8 cellular contexts compared by ENCODE assay signal in the genomic region with DNA sequence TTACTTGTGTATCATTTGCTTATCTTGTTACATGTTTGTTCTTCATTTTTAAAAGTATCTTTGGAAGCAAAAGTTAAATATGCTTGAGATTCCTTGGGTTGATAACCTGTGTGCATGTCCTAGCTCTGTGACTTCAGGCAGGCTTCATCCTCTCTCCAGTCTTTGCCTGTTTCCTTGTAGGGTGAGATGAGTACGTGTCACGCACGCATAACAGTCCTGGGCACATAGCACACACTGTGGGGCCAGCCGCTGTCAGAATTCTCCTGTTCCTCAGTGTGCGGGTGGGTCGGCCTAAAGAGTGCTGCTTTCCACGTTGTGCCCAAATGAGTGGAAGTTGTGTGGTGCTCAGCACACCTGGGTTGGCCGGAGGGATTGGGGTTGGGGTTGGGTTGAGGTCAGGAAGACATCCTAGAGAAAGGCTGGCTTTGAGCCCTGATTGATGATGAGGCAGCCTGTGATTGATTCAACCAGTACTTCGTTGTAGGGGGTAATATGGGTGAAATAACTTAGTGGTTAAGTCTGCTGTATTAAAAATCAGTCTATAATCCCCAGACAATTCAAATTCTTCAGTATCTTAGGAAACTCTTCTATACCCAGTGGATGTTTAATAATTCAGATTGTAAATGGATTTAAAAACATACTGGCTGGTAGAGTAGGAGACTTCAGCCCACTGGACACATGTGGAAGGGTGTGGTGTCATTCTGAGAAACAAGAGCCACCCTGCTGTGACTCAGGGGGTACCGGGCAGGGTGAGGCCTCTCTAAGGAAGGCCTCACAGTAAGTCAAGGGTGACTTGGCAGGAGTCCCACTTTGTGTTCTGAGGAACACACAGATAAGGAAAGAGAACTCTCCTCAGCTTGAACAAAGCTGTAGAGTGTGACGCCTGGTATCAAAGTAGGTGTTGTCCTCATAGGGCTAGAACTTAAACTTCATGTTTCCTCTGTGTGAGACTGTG. TPM values are rescaled to one million over a fixed set of nuclear protein-coding genes. Genes with fewer than 3 reads are reported as not detected.
A peak's percentile ranks its signal among the peaks of the same experiment; 100 is the strongest.
DNase-seq lines count a peak whose midpoint lies in the region; ATAC-seq, FAIRE-seq and TF ChIP-seq lines count a peak whose summit lies in the region.

No MANE protein-coding gene starts in this region.

- ATAC-seq in memory B cell (ENCODE audit: low read depth) (no peak), thoracic aorta (ENCODE audit: insufficient number of reproducible peaks, low FRiP score, low read depth) (no peak)

- POLR2A ChIA-PET in OCI-LY7 (lab: Charles Lee): interaction anchor here (0.5 kb wide), 1 partner anchor 10 kb away, joined by 6 read pairs; no protein-coding TSS in a partner anchor

- H3K9me3 ChIP-seq in thoracic aorta (no peaks in the 10 kb centered on the region), OCI-LY7 (ENCODE audit: low read length) (no peaks in the 10 kb centered on the region)

- H3K36me3 Mint-ChIP-seq in memory B cell: peaks cover 28% of the 10 kb centered on the region

- H3K9me2 ChIP-seq in OCI-LY7 (ENCODE audit: insufficient read depth, low read length): no peaks in the 10 kb centered on the region

- no peaks in the 10 kb centered on the region for H3K27me3 Mint-ChIP-seq in memory B cell

- H3K27ac ChIP-seq in thoracic aorta (peak overlapping the region; percentile 38 to 48), OCI-LY7 (ENCODE audit: low read depth, low read length, poor library complexity, severe bottlenecking) (no peak overlapping the region)

- H3K4me1 ChIP-seq in thoracic aorta (ENCODE audit: control insufficient read depth in 1 of 2, low read depth in 2 of 2) (peaks cover 24 to 31% of the 10 kb centered on the region in 2 donors), OCI-LY7 (ENCODE audit: insufficient read depth, low read length, poor library complexity, severe bottlenecking) (no peaks in the 10 kb centered on the region)

- peaks cover 27% of the 10 kb centered on the region for H3K4me1 Mint-ChIP-seq in memory B cell

- H3K27me3 ChIP-seq in bronchial epithelial cell (ENCODE audit: control insufficient read depth, insufficient read depth, low read length) (no peaks in the 10 kb centered on the region), thoracic aorta (replicated peaks; ENCODE audit: insufficient read depth) (no peaks in the 10 kb centered on the region)

- H3K4me3 Mint-ChIP-seq in memory B cell: no peak overlapping the region

- no peak for FAIRE-seq in bronchial epithelial cell (lab: Jason Lieb, UNC)

- intact Hi-C loops in OCI-LY7 (cut with micrococcal nuclease; ENCODE audit: unreplicated experiment): no loop called here

- H3K4me2 ChIP-seq in OCI-LY7 (ENCODE audit: low read length): no peak overlapping the region

- TF ChIP-seq CTCF in bronchial epithelial cell (IDR thresholded peaks at IDR 0.05; ENCODE audit: insufficient read depth, low read length, severe bottlenecking) (no peak), thoracic aorta (IDR thresholded peaks at IDR 0.05) (no peak), OCI-LY7 (conservative IDR thresholded peaks at IDR 0.05; ENCODE audit: low read length) (no peak)

- no peaks in the 10 kb centered on the region for H3K9me3 Mint-ChIP-seq in memory B cell

- DNase-seq in activated CD8-positive, alpha-beta memory T cell treated with anti-CD3 and anti-CD28 coated beads, Interleukin-2, amount 50 U/mL, for 48 hours: peak; percentile 68
- no peak for DNase-seq in activated CD8-positive, alpha-beta memory T cell treated with anti-CD3 and anti-CD28 coated beads, Interleukin-2, amount 50 U/mL, for 4 hours
- DNase-seq in OCI-M2 (lab: John Stamatoyannopoulos, UW; ENCODE audit: unreplicated experiment) (peak; percentile 62), bronchial epithelial cell (ENCODE audit: low read depth) (peak; percentile 85), memory B cell (ENCODE audit: low spot score in 2 of 2) (no peak), thoracic aorta (ENCODE audit: low spot score) (peak; percentile 89), NCI-H446 (lab: John Stamatoyannopoulos, UW) (no peak), OCI-LY7 (ENCODE audit: low spot score) (no peak)

- no TSS peak for BruUV-seq in OCI-LY7 (replicated peaks; lab: Mats Ljungman, UMichigan)

- no peak overlapping the region for H2AFZ ChIP-seq in OCI-LY7 (ENCODE audit: low read length)

- CTCF ChIA-PET in OCI-LY7 (lab: Charles Lee; ENCODE audit: unreplicated experiment): interaction anchor here (0.6 kb wide), 1 partner anchor 24 kb away, joined by 3 read pairs; no protein-coding TSS in a partner anchor

- peaks cover 53% of the 10 kb centered on the region for H3K79me2 ChIP-seq in OCI-LY7 (ENCODE audit: insufficient read depth, low read depth, low read length)

- no peak overlapping the region for H3K4me3 ChIP-seq in bronchial epithelial cell (ENCODE audit: low read depth, low read length)
- no peak overlapping the region for H3K4me3 ChIP-seq in thoracic aorta
- no peak overlapping the region for H3K4me3 ChIP-seq in OCI-LY7 (ENCODE audit: low read depth, low read length, poor library complexity, severe bottlenecking)

- peak overlapping the region; percentile 70 for H3K27ac Mint-ChIP-seq in memory B cell

- peaks cover 11% of the 10 kb centered on the region for H3K36me3 ChIP-seq in bronchial epithelial cell (ENCODE audit: control insufficient read depth, insufficient read depth, low read length)
- H3K36me3 ChIP-seq in thoracic aorta: peaks cover 25% of the 10 kb centered on the region
- peaks cover 81% of the 10 kb centered on the region for H3K36me3 ChIP-seq in OCI-LY7 (ENCODE audit: insufficient read depth, low read length)

- H4K20me1 ChIP-seq in OCI-LY7 (ENCODE audit: insufficient read depth, low read length): no peaks in the 10 kb centered on the region

RNA-seq across cellular contexts. Expression of a gene that starts 18.7 kb away (rescaled TPM):
- total RNA-seq in bronchial epithelial cell (81.5 and 108 TPM in 2 replicates), thoracic aorta (100 to 1,000 TPM; 125 to 163 TPM), OCI-LY7 (2022) (211 and 230 TPM in 2 replicates)
- total RNA-seq in OCI-LY7 (2014; rRNA removed; shearing (Covaris generic)): 56.1 and 70.6 TPM in 2 replicates

RNA-seq across cellular contexts. Expression of a gene that starts 44.2 kb away (rescaled TPM):
- total RNA-seq in bronchial epithelial cell (31.6 and 42.5 TPM in 2 replicates), thoracic aorta (10 to 100 TPM; 13.9 to 30.1 TPM), OCI-LY7 (2022) (20.0 and 28.7 TPM in 2 replicates)
- total RNA-seq in OCI-LY7 (2014; rRNA removed; shearing (Covaris generic)): 13.9 and 15.8 TPM in 2 replicates

RNA-seq across cellular contexts. Expression of a gene that starts 54.8 kb away (rescaled TPM):
- 22.5 and 27.1 TPM in 2 replicates for total RNA-seq in bronchial epithelial cell
- total RNA-seq in thoracic aorta: 10 to 100 TPM; 16.5 to 28.6 TPM
- total RNA-seq in OCI-LY7 (2014; rRNA removed; shearing (Covaris generic)): 12.4 and 17.5 TPM in 2 replicates
- 19.5 and 24.8 TPM in 2 replicates for total RNA-seq in OCI-LY7 (2022)

Comparison
In these comparisons a context has a peak if more than half of its experiments do, and no peak if none do; other contexts are left out.
1. DNase-seq: peak in activated CD8-positive, alpha-beta memory T cell treated with anti-CD3 and anti-CD28 coated beads, Interleukin-2, amount 50 U/mL, for 48 hours (single experiment), OCI-M2 (single experiment), bronchial epithelial cell (single experiment) and thoracic aorta (single experiment); none in activated CD8-positive, alpha-beta memory T cell treated with anti-CD3 and anti-CD28 coated beads, Interleukin-2, amount 50 U/mL, for 4 hours (single experiment), memory B cell (0 of 2), NCI-H446 (0 of 2) and OCI-LY7 (single experiment).